Comparison of ENCODE assay signal across 8 cellular contexts in genomic region chr3:13548696-13549512, GRCh38. TPM values are rescaled to one million over a fixed set of nuclear protein-coding genes. Genes with fewer than 3 reads are reported as not detected.
A peak's percentile ranks its signal among the peaks of the same experiment; 100 is the strongest.
DNase-seq lines count a peak whose midpoint lies in the region; ATAC-seq and TF ChIP-seq lines count a peak whose summit lies in the region.
"Had no signal": no experiment of that assay in that cellular context is flagged by ENCODE, and none has a peak within 500 bp of the region (broad histone marks: within the 10 kb centered on the region; RNA-seq: fewer than 3 reads in every experiment).

Gene FBLN2 (plus strand): TSS chr3:13549125. CDS start chr3:13570356, 21,231 bp downstream.

- TF ChIP-seq CTCF in GM23338 (conservative IDR thresholded peaks at IDR 0.05; ENCODE audit: low read depth in 2 of 2) (no peak), activated B cell treated with CpG ODN at 0.5 μM for 24 hours (IDR thresholded peaks at IDR 0.05) (no peak), foreskin fibroblast (IDR thresholded peaks at IDR 0.05; ENCODE audit: low read depth, low read length) (no peak), omental fat pad (IDR thresholded peaks at IDR 0.05) (no peak), GM10248 (IDR thresholded peaks at IDR 0.05; ENCODE audit: control extremely low read depth, extremely low read depth, low read depth, missing control alignments) (no peak)

- no peaks in the 10 kb centered on the region for H4K20me1 ChIP-seq in GM23338 (replicated peaks; ENCODE audit: insufficient read depth)

- intact Hi-C loops in activated B cell treated with CpG ODN at 0.5 μM for 24 hours (cut with micrococcal nuclease), result loop anchor here (2.0 kb wide), 1 partner anchor 68 kb away; the partner anchor contains the start of gene HDAC11

- no peaks in the 10 kb centered on the region for H3K9me2 ChIP-seq in GM23338 (ENCODE audit: insufficient read depth)

- H3K4me2 ChIP-seq in GM23338, result peak within 1 kb of the TSS; percentile 82

- H3K4me1 Mint-ChIP-seq in GM23338, result peaks cover 40% of the 10 kb centered on the region
- peaks cover 52% of the 10 kb centered on the region for H3K4me1 Mint-ChIP-seq in activated B cell treated with CpG ODN at 0.5 μM for 24 hours

- H3K36me3 Mint-ChIP-seq in GM23338 (ENCODE audit: low read depth), result no peaks in the 10 kb centered on the region
- H3K36me3 Mint-ChIP-seq in activated B cell treated with CpG ODN at 0.5 μM for 24 hours (ENCODE audit: low read depth), result no peaks in the 10 kb centered on the region

- H3K4me3 ChIP-seq in GM23338, result peak within 1 kb of the TSS; percentile 54
- H3K4me3 ChIP-seq in foreskin fibroblast (ENCODE audit: low read depth in 1 of 2, low read length in 2 of 2), result peak within 1 kb of the TSS; percentile 50 to 66

- H3K27me3 Mint-ChIP-seq in GM23338 (ENCODE audit: insufficient read depth, low read depth, poor library complexity) (peaks cover 26% of the 10 kb centered on the region), activated B cell treated with CpG ODN at 0.5 μM for 24 hours (peaks cover 15% of the 10 kb centered on the region)

- H3K4me3 Mint-ChIP-seq in GM23338 (peak within 1 kb of the TSS; percentile 71), activated B cell treated with CpG ODN at 0.5 μM for 24 hours (peak within 1 kb of the TSS; percentile 79)

- peak; percentile 80 for ATAC-seq in GM23338
- ATAC-seq in activated B cell treated with CpG ODN at 0.5 μM for 24 hours (ENCODE audit: low read depth), result peak; percentile 82
- peak; percentile 77 for ATAC-seq in omental fat pad (ENCODE audit: low FRiP score)
- no peak for ATAC-seq in GM18909 (IDR thresholded peaks at IDR 0.05; ENCODE audit: poor library complexity, unreplicated experiment)
- ATAC-seq: Panc1 had no signal

- H3K4me1 ChIP-seq in GM23338 (ENCODE audit: insufficient read depth), result peaks cover 5% of the 10 kb centered on the region; the same call in 1 of the 2 replicates

- peaks cover 13% of the 10 kb centered on the region for H3K27me3 ChIP-seq in GM23338 (ENCODE audit: insufficient read depth)

- H3K9me3 Mint-ChIP-seq in GM23338 (no peaks in the 10 kb centered on the region), activated B cell treated with CpG ODN at 0.5 μM for 24 hours (no peaks in the 10 kb centered on the region)

- POLR2A ChIA-PET in activated B cell treated with CpG ODN at 0.5 μM for 24 hours (lab: Charles Lee), result no interaction called here
- POLR2A ChIA-PET in GM10248 (lab: Yijun Ruan, JAX), result no interaction called here

- H3K27ac Mint-ChIP-seq in GM23338 (no peak within 1 kb of the TSS), activated B cell treated with CpG ODN at 0.5 μM for 24 hours (peak within 1 kb of the TSS; percentile 68)

- H3K27ac ChIP-seq in GM23338 (ENCODE audit: low read depth), result no peak within 1 kb of the TSS

- H2AFZ ChIP-seq in GM23338, result peak within 1 kb of the TSS; percentile 78; the same call in 1 of the 2 replicates

- no peaks in the 10 kb centered on the region for H3K79me2 ChIP-seq in GM23338 (replicated peaks; ENCODE audit: insufficient read depth)

- no peaks in the 10 kb centered on the region for H3K36me3 ChIP-seq in GM23338 (ENCODE audit: insufficient read depth)

- DNase-seq in GM23338 (ENCODE audit: low spot score) (peak; percentile 82), activated B cell treated with CpG ODN at 0.5 μM for 24 hours (peak; percentile 64), foreskin fibroblast (peak; percentile 51 to 75), omental fat pad (ENCODE audit: low spot score) (no peak), GM10248 (ENCODE audit: extremely low spot score) (no peak), GM19240 (ENCODE audit: insufficient read length, low spot score) (no peak)

- H3F3A ChIP-seq in GM23338 (replicated peaks; ENCODE audit: low read depth), result no peaks in the 10 kb centered on the region

- CTCF ChIA-PET in activated B cell treated with CpG ODN at 0.5 μM for 24 hours (lab: Charles Lee) (no interaction called here), GM10248 (lab: Yijun Ruan, JAX) (no interaction called here)

TF ChIP-seq in GM23338, 12 proteins besides CTCF, POLR2A, EP300 and RAD21:
- TF ChIP-seq JUNB (IDR thresholded peaks at IDR 0.05; ENCODE audit: unreplicated experiment), result no peak
- TF ChIP-seq EZH2 (IDR thresholded peaks at IDR 0.05; ENCODE audit: low read depth, unreplicated experiment), result no peak
- TF ChIP-seq POLR2AphosphoS5 (IDR thresholded peaks at IDR 0.05; ENCODE audit: low read depth), result peak; percentile 51

RNA-seq across cellular contexts. Expression of gene FBLN2, which starts in this region (rescaled TPM):
- 24.9 and 26.8 TPM in 2 replicates for total RNA-seq in GM23338 (2014; rRNA removed; shearing (Covaris generic))
- 18.8 and 24.4 TPM in 2 replicates for polyA plus RNA-seq in GM23338 (2016; fragmentation: Nextera tagmentation; extraction: Ambion mirVana)
- total RNA-seq in activated B cell treated with CpG ODN at 0.5 μM for 24 hours (1.3 and 1.6 TPM in 2 replicates), omental fat pad (100 to 1,000 TPM; 156 to 568 (median 187) TPM)

Comparison
In these comparisons a context has a peak if more than half of its experiments do, and no peak if none do; other contexts are left out.
1. RNA of gene FBLN2 (total RNA-seq): 156 to 568 TPM in omental fat pad and 24.9 to 26.8 TPM in GM23338; 1.3 to 1.6 TPM in activated B cell treated with CpG ODN at 0.5 μM for 24 hours; every median in the first group is over 10 times any median in the second.
2. DNase-seq: peak in GM23338 (single experiment), activated B cell treated with CpG ODN at 0.5 μM for 24 hours (single experiment) and foreskin fibroblast (2 of 2); none in omental fat pad (single experiment), GM10248 (single experiment) and GM19240 (single experiment).